In genomic region chr19:3266092-3266693, GRCh38 we compare ENCODE assay signal across 2 cellular contexts.
A peak's percentile ranks its signal among the peaks of the same experiment; 100 is the strongest.
TF ChIP-seq lines count a peak whose summit lies in the region.

No MANE protein-coding gene starts in this region.

TF ChIP-seq in HEK293, 187 proteins besides CTCF, POLR2A, EP300 and RAD21:
- TF ChIP-seq ZNF311 (tag by site-specific recombination; IDR thresholded peaks at IDR 0.05; ENCODE audit: borderline replicate concordance): no peak
- TF ChIP-seq ZNF146 (tag by site-specific recombination; IDR thresholded peaks at IDR 0.05): peak; percentile 96

TF ChIP-seq in K562, 482 proteins besides CTCF, POLR2A, EP300 and RAD21:
- TF ChIP-seq, protein P1, sequence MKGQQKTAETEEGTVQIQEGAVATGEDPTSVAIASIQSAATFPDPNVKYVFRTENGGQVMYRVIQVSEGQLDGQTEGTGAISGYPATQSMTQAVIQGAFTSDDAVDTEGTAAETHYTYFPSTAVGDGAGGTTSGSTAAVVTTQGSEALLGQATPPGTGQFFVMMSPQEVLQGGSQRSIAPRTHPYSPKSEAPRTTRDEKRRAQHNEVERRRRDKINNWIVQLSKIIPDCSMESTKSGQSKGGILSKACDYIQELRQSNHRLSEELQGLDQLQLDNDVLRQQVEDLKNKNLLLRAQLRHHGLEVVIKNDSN (CRISPR knock-in tag; IDR thresholded peaks at IDR 0.05): 0 out of 2 replicates have a peak, but pooled peaks have one; percentile 8
- TF ChIP-seq KDM1A (IDR thresholded peaks at IDR 0.05) (peak in 1 of 2 experiments; percentile 25; a peak in 1 of 4 replicates), NR2C2 (CRISPR knock-in tag; IDR thresholded peaks at IDR 0.05) (no peak), NR2C2 (tag; IDR thresholded peaks at IDR 0.05) (0 out of 2 replicates have a peak, but pooled peaks have one; percentile 1), ZNF146 (CRISPR knock-in tag; IDR thresholded peaks at IDR 0.05; ENCODE audit: unreplicated experiment) (peak; percentile 98), ATF6 (CRISPR knock-in tag; IDR thresholded peaks at IDR 0.05) (no peak), RBM25 (IDR thresholded peaks at IDR 0.05; ENCODE audit: low read depth, low read length, severe bottlenecking) (peak; percentile 40), BCOR (IDR thresholded peaks at IDR 0.05) (0 out of 2 replicates have a peak, but pooled peaks have one; percentile 37), MAX (CRISPR knock-in tag; IDR thresholded peaks at IDR 0.05) (peak; percentile 5; the same call in 1 of the 2 replicates), RHOXF2B (CRISPR knock-in tag; conservative IDR thresholded peaks at IDR 0.05) (no peak), SMARCA5 (IDR thresholded peaks at IDR 0.05) (peak; percentile 31; the same call in 1 of the 2 replicates), ZNF124 (CRISPR knock-in tag; IDR thresholded peaks at IDR 0.05) (no peak), EGR1 (conservative IDR thresholded peaks at IDR 0.05) (0 out of 2 replicates have a peak, but pooled peaks have one; percentile 11), ZNF584 (CRISPR knock-in tag; IDR thresholded peaks at IDR 0.05; ENCODE audit: low read depth) (no peak), RFX1 (IDR thresholded peaks at IDR 0.05) (peak; percentile 79), CC2D1A (IDR thresholded peaks at IDR 0.05) (peak; percentile 54; the same call in 1 of the 2 replicates), KDM5B (IDR thresholded peaks at IDR 0.05; ENCODE audit: insufficient replicate concordance, low read depth, low read length) (no peak), ZBTB5 (IDR thresholded peaks at IDR 0.05) (peak; percentile 64)
- TF ChIP-seq, protein P2, sequence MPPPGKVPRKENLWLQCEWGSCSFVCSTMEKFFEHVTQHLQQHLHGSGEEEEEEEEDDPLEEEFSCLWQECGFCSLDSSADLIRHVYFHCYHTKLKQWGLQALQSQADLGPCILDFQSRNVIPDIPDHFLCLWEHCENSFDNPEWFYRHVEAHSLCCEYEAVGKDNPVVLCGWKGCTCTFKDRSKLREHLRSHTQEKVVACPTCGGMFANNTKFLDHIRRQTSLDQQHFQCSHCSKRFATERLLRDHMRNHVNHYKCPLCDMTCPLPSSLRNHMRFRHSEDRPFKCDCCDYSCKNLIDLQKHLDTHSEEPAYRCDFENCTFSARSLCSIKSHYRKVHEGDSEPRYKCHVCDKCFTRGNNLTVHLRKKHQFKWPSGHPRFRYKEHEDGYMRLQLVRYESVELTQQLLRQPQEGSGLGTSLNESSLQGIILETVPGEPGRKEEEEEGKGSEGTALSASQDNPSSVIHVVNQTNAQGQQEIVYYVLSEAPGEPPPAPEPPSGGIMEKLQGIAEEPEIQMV (tag; conservative IDR thresholded peaks at IDR 0.05; ENCODE audit: low read depth): peak; percentile 40; the same call in 1 of the 2 replicates
